Comparison of ENCODE assay signal across 8 cellular contexts in genomic region chr5:16467363-16468219, GRCh38. TPM values are rescaled to one million over a fixed set of nuclear protein-coding genes. Genes with fewer than 3 reads are reported as not detected.
DNase-seq lines count a peak whose midpoint lies in the region; ATAC-seq and TF ChIP-seq lines count a peak whose summit lies in the region.

No MANE protein-coding gene starts in this region.

- H3K27me3 Mint-ChIP-seq in activated CD8-positive, alpha-beta memory T cell treated with anti-CD3 and anti-CD28 coated beads, Interleukin-2, amount 10 ng/mL, durations not matched to agents 7 days and 5 days: no peaks in the 10 kb centered on the region

- H3K79me2 ChIP-seq in OCI-LY7 (ENCODE audit: insufficient read depth, low read depth, low read length): peaks cover 44% of the 10 kb centered on the region

- H3K36me3 ChIP-seq in OCI-LY7 (ENCODE audit: insufficient read depth, low read length): peaks cover 13% of the 10 kb centered on the region
- H3K36me3 ChIP-seq in sigmoid colon: peaks cover 0 to 8% (median 5%) of the 10 kb centered on the region in 4 donors

- H3K36me3 Mint-ChIP-seq in activated CD8-positive, alpha-beta memory T cell treated with anti-CD3 and anti-CD28 coated beads, Interleukin-2, amount 10 ng/mL, durations not matched to agents 7 days and 5 days: peaks cover 30% of the 10 kb centered on the region

- TF ChIP-seq EP300 in sigmoid colon (IDR thresholded peaks at IDR 0.05): no peak

- CTCF ChIA-PET in activated CD8-positive, alpha-beta memory T cell treated with anti-CD3 and anti-CD28 coated beads, Interleukin-2, amount 10 ng/mL, durations not matched to agents 7 days and 5 days (lab: Charles Lee): interaction anchor here (0.9 to 2.3 kb wide), 6 partner anchors 9 to 199 kb away, joined by 3 to 9 read pairs (median 4); no protein-coding TSS in a partner anchor
- CTCF ChIA-PET in OCI-LY7 (lab: Charles Lee; ENCODE audit: unreplicated experiment): no interaction called here

- no peak overlapping the region for H3K27ac ChIP-seq in OCI-LY7 (ENCODE audit: low read depth, low read length, poor library complexity, severe bottlenecking)
- H3K27ac ChIP-seq in epithelial cell of prostate: peak overlapping the region; percentile 78
- H3K27ac ChIP-seq in sigmoid colon: peak overlapping the region in 3 of 4 donors; percentile 78 to 85 (median 85)

- intact Hi-C loops in OCI-LY7 (cut with micrococcal nuclease; ENCODE audit: unreplicated experiment): loop anchor here (10.0 kb wide), 1 partner anchor 1803 kb away; the partner anchor contains the start of gene OTULIN
- intact Hi-C loops in sigmoid colon (cut with DNase I): loop anchor here (5.0 kb wide), 1 partner anchor 1595 kb away; the partner anchor contains the start of gene ANKH

- peaks cover 24% of the 10 kb centered on the region for H4K20me1 ChIP-seq in OCI-LY7 (ENCODE audit: insufficient read depth, low read length)

- H3K9me3 ChIP-seq in OCI-LY7 (ENCODE audit: low read length) (no peaks in the 10 kb centered on the region), sigmoid colon (no peaks in the 10 kb centered on the region)

- BruUV-seq in OCI-LY7 (replicated peaks; lab: Mats Ljungman, UMichigan): no TSS peak

- peak overlapping the region; percentile 97 for H3K27ac Mint-ChIP-seq in activated CD8-positive, alpha-beta memory T cell treated with anti-CD3 and anti-CD28 coated beads, Interleukin-2, amount 10 ng/mL, durations not matched to agents 7 days and 5 days

- H3K9me3 Mint-ChIP-seq in activated CD8-positive, alpha-beta memory T cell treated with anti-CD3 and anti-CD28 coated beads, Interleukin-2, amount 10 ng/mL, durations not matched to agents 7 days and 5 days (ENCODE audit: low read depth): no peaks in the 10 kb centered on the region

- H2AFZ ChIP-seq in OCI-LY7 (ENCODE audit: low read length): no peak overlapping the region

- DNase-seq in activated CD8-positive, alpha-beta memory T cell treated with anti-CD3 and anti-CD28 coated beads, Interleukin-2, amount 10 ng/mL, durations not matched to agents 7 days and 5 days: peak; percentile 42
- DNase-seq in activated CD8-positive, alpha-beta memory T cell treated with anti-CD3 and anti-CD28 coated beads, Interleukin-2, amount 50 U/mL, for 4 hours: no peak
- peak; percentile 9 for DNase-seq in OCI-LY7 (ENCODE audit: low spot score)
- peak; percentile 44 for DNase-seq in epithelial cell of prostate (ENCODE audit: low read depth, low spot score)
- DNase-seq in sigmoid colon: no peak
- DNase-seq in SKM-1 (lab: John Stamatoyannopoulos, UW; ENCODE audit: unreplicated experiment): no peak
- no peak for DNase-seq in activated CD4-positive, CD25-positive, alpha-beta regulatory T cell treated with anti-CD3 and anti-CD28 coated beads, Interleukin-2, amount 50 U/mL, for 72 hours

- H3K4me2 ChIP-seq in OCI-LY7 (ENCODE audit: low read length): peak overlapping the region; percentile 76

- no peak for TF ChIP-seq CTCF in OCI-LY7 (conservative IDR thresholded peaks at IDR 0.05; ENCODE audit: low read length)
- TF ChIP-seq CTCF in sigmoid colon (IDR thresholded peaks at IDR 0.05): no peak

- peak overlapping the region; percentile 96 for H3K4me3 Mint-ChIP-seq in activated CD8-positive, alpha-beta memory T cell treated with anti-CD3 and anti-CD28 coated beads, Interleukin-2, amount 10 ng/mL, durations not matched to agents 7 days and 5 days

- 57 to 75% methylated on average over 3 of the region's 3 CpGs for WGBS in sigmoid colon, 2 donors

- POLR2A ChIA-PET in OCI-LY7 (lab: Charles Lee): interaction anchor here (0.8 to 1.8 kb wide), 4 partner anchors 10 to 19 kb away, joined by 3 to 6 read pairs (median 4); no protein-coding TSS in a partner anchor

- peak overlapping the region; percentile 99 for H3K4me3 ChIP-seq in OCI-LY7 (ENCODE audit: low read depth, low read length, poor library complexity, severe bottlenecking)
- H3K4me3 ChIP-seq in sigmoid colon: no peak overlapping the region

- TF ChIP-seq POLR2A in sigmoid colon (IDR thresholded peaks at IDR 0.05): no peak

- peak; percentile 48 for ATAC-seq in activated CD8-positive, alpha-beta memory T cell treated with anti-CD3 and anti-CD28 coated beads, Interleukin-2, amount 10 ng/mL, durations not matched to agents 7 days and 5 days
- ATAC-seq in HG02798 (IDR thresholded peaks at IDR 0.05; ENCODE audit: poor library complexity, unreplicated experiment): peak; percentile 74

- H3K4me1 Mint-ChIP-seq in activated CD8-positive, alpha-beta memory T cell treated with anti-CD3 and anti-CD28 coated beads, Interleukin-2, amount 10 ng/mL, durations not matched to agents 7 days and 5 days: peaks cover 50% of the 10 kb centered on the region

- no peaks in the 10 kb centered on the region for H3K27me3 ChIP-seq in sigmoid colon

- H3K4me1 ChIP-seq in OCI-LY7 (ENCODE audit: insufficient read depth, low read length, poor library complexity, severe bottlenecking) (peaks cover 35% of the 10 kb centered on the region), sigmoid colon (peaks cover 0 to 46% (median 31%) of the 10 kb centered on the region in 4 donors)

- H3K9me2 ChIP-seq in OCI-LY7 (ENCODE audit: insufficient read depth, low read length): no peaks in the 10 kb centered on the region

RNA-seq across cellular contexts. Expression of gene ZNF622, which starts 2.0 kb away (rescaled TPM):
- total RNA-seq in activated CD8-positive, alpha-beta memory T cell treated with anti-CD3 and anti-CD28 coated beads, Interleukin-2, amount 10 ng/mL, durations not matched to agents 7 days and 5 days: 10 to 100 TPM; 33.4 to 45.3 TPM
- 25.7 and 30.5 TPM in 2 replicates for total RNA-seq in OCI-LY7 (2014; rRNA removed; shearing (Covaris generic))
- 28.3 and 32.9 TPM in 2 replicates for total RNA-seq in OCI-LY7 (2022)
- total RNA-seq in sigmoid colon: 10 to 100 TPM; 22.8 to 27.8 (median 25.2) TPM
- polyA plus RNA-seq in sigmoid colon: 10 to 100 TPM; 36.5 to 40.8 (median 40.2) TPM

Comparison
In these comparisons a context has a peak if more than half of its experiments do, and no peak if none do; other contexts are left out.
1. DNase-seq: peak in activated CD8-positive, alpha-beta memory T cell treated with anti-CD3 and anti-CD28 coated beads, Interleukin-2, amount 10 ng/mL, durations not matched to agents 7 days and 5 days (single experiment), OCI-LY7 (single experiment) and epithelial cell of prostate (single experiment); none in activated CD8-positive, alpha-beta memory T cell treated with anti-CD3 and anti-CD28 coated beads, Interleukin-2, amount 50 U/mL, for 4 hours (single experiment), sigmoid colon (single experiment), SKM-1 (single experiment) and activated CD4-positive, CD25-positive, alpha-beta regulatory T cell treated with anti-CD3 and anti-CD28 coated beads, Interleukin-2, amount 50 U/mL, for 72 hours (single experiment).